Comparison of ENCODE assay signal across 8 cellular contexts in genomic region chr22:26672060-26672471, GRCh38. TPM values are rescaled to one million over a fixed set of nuclear protein-coding genes. Genes with fewer than 3 reads are reported as not detected.
DNase-seq lines count a peak whose midpoint lies in the region; ATAC-seq, FAIRE-seq and TF ChIP-seq lines count a peak whose summit lies in the region.

No MANE protein-coding gene starts in this region.

- peaks cover 67% of the 10 kb centered on the region for H3K4me1 Mint-ChIP-seq in activated naive CD8-positive, alpha-beta T cell (ENCODE audit: low read depth)

- TF ChIP-seq POLR2A in tibial nerve (IDR thresholded peaks at IDR 0.05): no peak

- ATAC-seq in GM19351 (IDR thresholded peaks at IDR 0.05; ENCODE audit: unreplicated experiment) (peak; percentile 9), HG03342 (IDR thresholded peaks at IDR 0.05; ENCODE audit: unreplicated experiment) (peak; percentile 12)

- no peak for TF ChIP-seq EP300 in tibial nerve (IDR thresholded peaks at IDR 0.05)

- FAIRE-seq in frontal cortex (lab: Jason Lieb, UNC): no peak

- no peaks in the 10 kb centered on the region for H3K9me3 ChIP-seq in tibial nerve

- H3K4me3 ChIP-seq in tibial nerve: peak overlapping the region; percentile 64 to 77 (median 76)

- H3K36me3 ChIP-seq in tibial nerve: no peaks in the 10 kb centered on the region

- peaks cover 4% of the 10 kb centered on the region for H3K36me3 Mint-ChIP-seq in activated naive CD8-positive, alpha-beta T cell

- WGBS in tibial nerve, 2 donors: 84 to 85% methylated on average over 8 of the region's 8 CpGs

- DNase-seq in tibial nerve (ENCODE audit: low spot score in 2 of 2): no peak
- no peak for DNase-seq in frontal cortex (ENCODE audit: low spot score in 2 of 2)
- DNase-seq in NCI-H1436 (lab: John Stamatoyannopoulos, UW): no peak
- no peak for DNase-seq in NCI-H524 treated with DMSO at 0.1 percent for 48 hours (lab: John Stamatoyannopoulos, UW)

- H3K4me3 Mint-ChIP-seq in activated naive CD8-positive, alpha-beta T cell: peak overlapping the region; percentile 97

- H3K27ac Mint-ChIP-seq in activated naive CD8-positive, alpha-beta T cell: peak overlapping the region; percentile 99

- no peaks in the 10 kb centered on the region for H3K9me3 Mint-ChIP-seq in activated naive CD8-positive, alpha-beta T cell (ENCODE audit: low read depth)

- TF ChIP-seq CTCF in tibial nerve (IDR thresholded peaks at IDR 0.05): no peak

- no peaks in the 10 kb centered on the region for H3K27me3 Mint-ChIP-seq in activated naive CD8-positive, alpha-beta T cell

- H3K27me3 ChIP-seq in layer of hippocampus (ENCODE audit: control insufficient read depth, insufficient read depth, low read length): no peaks in the 10 kb centered on the region
- H3K27me3 ChIP-seq in tibial nerve: peaks cover 0 to 15% of the 10 kb centered on the region in 2 donors

- peaks cover 0 to 32% (median 23%) of the 10 kb centered on the region in 4 donors for H3K4me1 ChIP-seq in tibial nerve

- H3K27ac ChIP-seq in layer of hippocampus (ENCODE audit: low read depth, low read length) (peak overlapping the region; percentile 95), tibial nerve (peak overlapping the region; percentile 92 to 96 (median 94))

RNA-seq across cellular contexts. Expression of gene MIAT, which starts 14.7 kb away (rescaled TPM):
- total RNA-seq in tibial nerve (1 to 10 TPM in 1 of 4 donors, under 1 TPM in 3; 0.42 to 1.5 (median 0.62) TPM), frontal cortex (110 TPM)

RNA-seq across cellular contexts. Expression of gene CRYBA4, which starts 50.3 kb away (rescaled TPM):
- total RNA-seq in tibial nerve (not detected), frontal cortex (not detected)

RNA-seq across cellular contexts. Expression of gene CRYBB1, which starts 54.2 kb away (rescaled TPM):
- total RNA-seq in tibial nerve: 1 to 10 TPM in 3 of 4 donors, under 1 TPM in 1; 0.84 to 4.8 (median 1.8) TPM
- total RNA-seq in frontal cortex: 2.0 TPM

Comparison
In these comparisons a context has a peak if more than half of its experiments do, and no peak if none do; other contexts are left out.
1. RNA of gene MIAT, which starts 14.7 kb away (total RNA-seq): 110 TPM in frontal cortex (single experiment); 0.42 to 1.5 TPM in tibial nerve; every median in the first group is over 10 times any median in the second.